ENCODE assay signal across 11 cellular contexts in the genomic region with DNA sequence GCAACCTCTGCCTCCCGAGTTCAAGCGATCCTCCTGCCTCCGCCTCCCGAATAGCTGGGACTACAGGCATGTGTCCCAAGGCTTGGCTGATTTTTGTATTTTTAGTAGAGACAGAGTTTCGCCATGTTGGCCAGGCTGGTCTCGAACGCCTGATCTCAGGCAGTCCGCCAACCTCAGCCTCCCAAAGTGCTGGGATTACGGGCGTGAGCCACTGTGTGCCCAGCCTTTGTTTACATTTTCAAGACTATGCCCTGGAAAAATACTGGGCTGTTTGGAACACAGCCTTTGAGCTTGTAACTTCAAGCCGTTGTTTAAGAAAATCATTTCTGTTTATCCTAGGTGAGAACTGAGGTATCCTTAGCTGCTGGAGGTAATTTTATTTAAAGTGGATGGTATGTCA. TPM values are rescaled to one million over a fixed set of nuclear protein-coding genes. Genes with fewer than 3 reads are reported as not detected.
A peak's percentile ranks its signal among the peaks of the same experiment; 100 is the strongest.
DNase-seq lines count a peak whose midpoint lies in the region; ATAC-seq and TF ChIP-seq lines count a peak whose summit lies in the region.
"Had no signal": no experiment of that assay in that cellular context is flagged by ENCODE, and none has a peak within 500 bp of the region (broad histone marks: within the 10 kb centered on the region; RNA-seq: fewer than 3 reads in every experiment).

No MANE protein-coding gene starts in this region.

- H3K27me3 ChIP-seq in AG04450 (ENCODE audit: control insufficient read depth, insufficient read depth, low read length) (no peaks in the 10 kb centered on the region), duodenal mucosa (ENCODE audit: control insufficient read depth in 1 of 2, insufficient read depth in 2 of 2, low read length in 2 of 2) (no peaks in the 10 kb centered on the region)
- no peaks in the 10 kb centered on the region for H3K27me3 ChIP-seq in naive thymus-derived CD4-positive, alpha-beta T cell (ENCODE audit: control insufficient read depth in 2 of 2, insufficient read depth in 2 of 2, low read length in 2 of 2)

- peaks cover 23 to 65% (median 53%) of the 10 kb centered on the region in 7 donors for H3K4me1 Mint-ChIP-seq in naive thymus-derived CD4-positive, alpha-beta T cell
- peaks cover 23 to 36% of the 10 kb centered on the region in 2 donors for H3K4me1 Mint-ChIP-seq in effector memory CD8-positive, alpha-beta T cell (ENCODE audit: low read depth in 2 of 2)

- no peaks in the 10 kb centered on the region; the same call in 1 of the 2 replicates for H3K9me3 ChIP-seq in AG04450 (ENCODE audit: control insufficient read depth, insufficient read depth, low read length)
- H3K9me3 ChIP-seq in duodenal mucosa (ENCODE audit: control insufficient read depth in 1 of 2, low read length in 2 of 2): no peaks in the 10 kb centered on the region
- H3K9me3 ChIP-seq in naive thymus-derived CD4-positive, alpha-beta T cell (ENCODE audit: control insufficient read depth in 2 of 3, low read length in 3 of 3): no peaks in the 10 kb centered on the region

- no peak for ATAC-seq in naive thymus-derived CD4-positive, alpha-beta T cell
- ATAC-seq in effector memory CD8-positive, alpha-beta T cell (replicated peaks): no peak
- ATAC-seq: stimulated activated memory B cell treated with anti-CD40 and anti-IgM and Interleukin-4, amounts not matched to agents 10 μg/mL and 1 μg/mL and 100 μg/mL, for 72 hours had no signal

- peaks cover 0 to 3% (median 0%) of the 10 kb centered on the region in 11 donors for H3K9me3 Mint-ChIP-seq in naive thymus-derived CD4-positive, alpha-beta T cell
- no peaks in the 10 kb centered on the region for H3K9me3 Mint-ChIP-seq in effector memory CD8-positive, alpha-beta T cell
- H3K9me3 Mint-ChIP-seq: stimulated activated memory B cell treated with anti-CD40 and anti-IgM and Interleukin-4, amounts not matched to agents 10 μg/mL and 1 μg/mL and 100 μg/mL, for 72 hours had no signal

- POLR2A ChIA-PET in AG04450 (lab: Yijun Ruan, JAX): no interaction called here
- POLR2A ChIA-PET in naive thymus-derived CD4-positive, alpha-beta T cell (lab: Charles Lee): interaction anchor here (0.5 to 5.1 kb wide), 7 partner anchors 8 to 602 kb away, joined by 3 to 42 read pairs (median 4); a partner anchor contains a TSS

- H3K9ac ChIP-seq in duodenal mucosa (ENCODE audit: low read depth in 1 of 2, low read length in 2 of 2): peak overlapping the region; percentile 21 to 99

- H3K27ac Mint-ChIP-seq in naive thymus-derived CD4-positive, alpha-beta T cell: peak overlapping the region in 4 of 9 donors; percentile 25 to 97 (median 42)
- H3K27ac Mint-ChIP-seq in effector memory CD8-positive, alpha-beta T cell: no peak overlapping the region

- intact Hi-C loops in naive thymus-derived CD4-positive, alpha-beta T cell (cut with micrococcal nuclease): loop anchor here in 1 of 2 donors (10.0 kb wide), 1 partner anchor 872 kb away; a partner anchor contains a TSS

- H3K36me3 ChIP-seq in duodenal mucosa (ENCODE audit: control insufficient read depth in 1 of 2, insufficient read depth in 2 of 2, low read length in 2 of 2): peaks cover 0 to 9% of the 10 kb centered on the region in 2 donors
- peaks cover 0 to 17% (median 0%) of the 10 kb centered on the region in 3 experiments for H3K36me3 ChIP-seq in naive thymus-derived CD4-positive, alpha-beta T cell (ENCODE audit: control insufficient read depth in 2 of 3, insufficient read depth in 3 of 3, low read length in 3 of 3)

- peak overlapping the region in 8 of 10 donors; percentile 8 to 92 (median 28) for H3K4me3 Mint-ChIP-seq in naive thymus-derived CD4-positive, alpha-beta T cell
- peak overlapping the region in 1 of 2 donors; percentile 18 for H3K4me3 Mint-ChIP-seq in effector memory CD8-positive, alpha-beta T cell

- peaks cover 26 to 39% of the 10 kb centered on the region in 2 donors for H3K4me1 ChIP-seq in duodenal mucosa (ENCODE audit: control insufficient read depth in 1 of 2, insufficient read depth in 2 of 2, low read length in 2 of 2)
- H3K4me1 ChIP-seq in naive thymus-derived CD4-positive, alpha-beta T cell (ENCODE audit: control insufficient read depth in 2 of 2, insufficient read depth in 2 of 2, low read length in 2 of 2): peaks cover 19 to 22% of the 10 kb centered on the region in 2 donors

- H3K27ac ChIP-seq in AG04450 (ENCODE audit: low read depth, low read length): no peak overlapping the region
- H3K27ac ChIP-seq in duodenal mucosa (ENCODE audit: low read depth, low read length): no peak overlapping the region
- no peak overlapping the region for H3K27ac ChIP-seq in naive thymus-derived CD4-positive, alpha-beta T cell (ENCODE audit: low read depth, low read length)

- H3K4me3 ChIP-seq in AG04450 (ENCODE audit: low read depth, low read length): peak overlapping the region; percentile 0; the same call in 1 of the 2 replicates
- peak overlapping the region; percentile 92 for H3K4me3 ChIP-seq in LNCaP clone FGC (ENCODE audit: low read depth, low read length)
- H3K4me3 ChIP-seq in duodenal mucosa (ENCODE audit: low read depth in 1 of 2, low read length in 2 of 2): peak overlapping the region; percentile 37 to 40
- H3K4me3 ChIP-seq in naive thymus-derived CD4-positive, alpha-beta T cell (ENCODE audit: low read length): no peak overlapping the region

- peaks cover 0 to 4% (median 0%) of the 10 kb centered on the region in 5 donors for H3K36me3 Mint-ChIP-seq in naive thymus-derived CD4-positive, alpha-beta T cell
- peaks cover 26% of the 10 kb centered on the region for H3K36me3 Mint-ChIP-seq in effector memory CD8-positive, alpha-beta T cell (ENCODE audit: insufficient read depth)
- H3K36me3 Mint-ChIP-seq: stimulated activated memory B cell treated with anti-CD40 and anti-IgM and Interleukin-4, amounts not matched to agents 10 μg/mL and 1 μg/mL and 100 μg/mL, for 72 hours had no signal

- no peak for DNase-seq in AG04450 (ENCODE audit: low read depth, low spot score)
- peak; percentile 95 for DNase-seq in LNCaP clone FGC (ENCODE audit: low read depth)
- no peak for DNase-seq in naive thymus-derived CD4-positive, alpha-beta T cell
- DNase-seq in stimulated activated CD4-positive, alpha-beta T cell treated with anti-CD3 and anti-CD28 coated beads, Interleukin-1b, Interleukin-23, amount 100 ng/mL, for 48 hours: no peak
- no peak for DNase-seq in NCI-H748 treated with DMSO at 0.1 percent for 48 hours (lab: John Stamatoyannopoulos, UW)
- DNase-seq in effector memory CD8-positive, alpha-beta T cell: no peak
- no peak for DNase-seq in NCI-H69 (lab: John Stamatoyannopoulos, UW)
- DNase-seq: Calu3 had no signal

- no peak for TF ChIP-seq CTCF in AG04450 (IDR thresholded peaks at IDR 0.05; ENCODE audit: low read depth, low read length)
- no peak for TF ChIP-seq CTCF in LNCaP clone FGC (IDR thresholded peaks at IDR 0.05; ENCODE audit: control insufficient read depth, extremely low read depth, insufficient read depth)

- no peaks in the 10 kb centered on the region for H3K27me3 Mint-ChIP-seq in naive thymus-derived CD4-positive, alpha-beta T cell
- no peaks in the 10 kb centered on the region for H3K27me3 Mint-ChIP-seq in effector memory CD8-positive, alpha-beta T cell
- H3K27me3 Mint-ChIP-seq: stimulated activated memory B cell treated with anti-CD40 and anti-IgM and Interleukin-4, amounts not matched to agents 10 μg/mL and 1 μg/mL and 100 μg/mL, for 72 hours had no signal

- CTCF ChIA-PET in AG04450 (lab: Charles Lee): interaction anchor here (0.8 to 2.0 kb wide), 5 partner anchors 23 to 67 kb away, joined by 3 to 8 read pairs (median 5); no protein-coding TSS in a partner anchor
- CTCF ChIA-PET in naive thymus-derived CD4-positive, alpha-beta T cell (lab: Charles Lee): interaction anchor here (1.7 kb wide), 1 partner anchor 27 kb away, joined by 4 read pairs; no protein-coding TSS in a partner anchor

RNA-seq across cellular contexts. Expression of a gene that starts 1.9 kb away (rescaled TPM):
- 36.8 and 42.7 TPM in 2 replicates for polyA plus RNA-seq in AG04450 (2011; rRNA removed)
- polyA minus RNA-seq in AG04450 (2011; rRNA and poly(A)+ RNA removed): 120 and 151 TPM in 2 replicates
- total RNA-seq in naive thymus-derived CD4-positive, alpha-beta T cell: 100 to 1,000 TPM in 2 of 5 experiments, 10 to 100 TPM in 3; 54.0 to 103 (median 70.1) TPM
- 10 to 100 TPM; 47.0 to 55.5 TPM for polyA plus RNA-seq in naive thymus-derived CD4-positive, alpha-beta T cell

RNA-seq across cellular contexts. Expression of a gene that starts 32.3 kb away (rescaled TPM):
- polyA plus RNA-seq in AG04450 (2011; rRNA removed): 13.9 and 15.2 TPM in 2 replicates
- polyA minus RNA-seq in AG04450 (2011; rRNA and poly(A)+ RNA removed): 11.4 and 11.9 TPM in 2 replicates
- 10 to 100 TPM in 1 of 5 experiments, 1 to 10 TPM in 4; 3.9 to 10.1 (median 6.2) TPM for total RNA-seq in naive thymus-derived CD4-positive, alpha-beta T cell
- 10 to 100 TPM in 1 of 2 donors, 1 to 10 TPM in 1; 6.8 to 13.4 TPM for polyA plus RNA-seq in naive thymus-derived CD4-positive, alpha-beta T cell

RNA-seq across cellular contexts. Expression of a gene that starts 41.5 kb away (rescaled TPM):
- polyA plus RNA-seq in AG04450 (2011; rRNA removed): not detected in 2 replicates
- not detected in 2 replicates for polyA minus RNA-seq in AG04450 (2011; rRNA and poly(A)+ RNA removed)
- total RNA-seq in naive thymus-derived CD4-positive, alpha-beta T cell: not detected
- polyA plus RNA-seq in naive thymus-derived CD4-positive, alpha-beta T cell: not detected
- total RNA-seq: NCI-H460 had no signal
